ENCODE assay signal across 17 cellular contexts in genomic region chr18:9539283-9539682, GRCh38.
A peak's percentile ranks its signal among the peaks of the same experiment; 100 is the strongest.
DNase-seq lines count a peak whose midpoint lies in the region; ATAC-seq, FAIRE-seq and TF ChIP-seq lines count a peak whose summit lies in the region.
"Had no signal": no experiment of that assay in that cellular context is flagged by ENCODE, and none has a peak within 500 bp of the region (broad histone marks: within the 10 kb centered on the region; RNA-seq: fewer than 3 reads in every experiment).

No MANE protein-coding gene starts in this region.

- no peaks in the 10 kb centered on the region for H3K27me3 ChIP-seq in bronchial epithelial cell (ENCODE audit: control insufficient read depth, insufficient read depth, low read length)
- H3K27me3 ChIP-seq: BE2C had no signal

- no peak for DNase-seq in Calu3
- DNase-seq in NCI-H226, result peak; percentile 52
- DNase-seq in bronchial epithelial cell (ENCODE audit: low read depth), result peak; percentile 87
- DNase-seq in iris pigment epithelial cell (ENCODE audit: low read depth), result peak; percentile 88
- DNase-seq in COR-L47 (lab: John Stamatoyannopoulos, UW), result no peak
- no peak for DNase-seq in activated CD8-positive, alpha-beta T cell treated with anti-CD3 and anti-CD28 coated beads, Interleukin-2, amount 10 ng/mL, durations not matched to agents 7 days and 5 days
- DNase-seq: activated CD4-positive, alpha-beta T cell treated with anti-CD3 and anti-CD28 coated beads, Interleukin-2, amount 50 U/mL, for 48 hours; anterior cingulate cortex; BE2C; left colon; MM.1S; NCI-H2029 treated with DMSO at 0.1 percent for 48 hours; NCI-H82; posterior cingulate gyrus; stimulated activated CD4-positive, alpha-beta T cell treated with anti-CD3 and anti-CD28 coated beads, Interleukin-15, amount 100 ng/mL, for 24 hours had no signal

- BruUV-seq in Calu3 (replicated peaks; lab: Mats Ljungman, UMichigan), result no TSS peak

- no peak for ATAC-seq in HG03135 (IDR thresholded peaks at IDR 0.05; ENCODE audit: unreplicated experiment)
- ATAC-seq in HG02623 (IDR thresholded peaks at IDR 0.05; ENCODE audit: unreplicated experiment), result no peak
- no peak for ATAC-seq in activated CD8-positive, alpha-beta T cell treated with anti-CD3 and anti-CD28 coated beads, Interleukin-2, amount 10 ng/mL, durations not matched to agents 7 days and 5 days
- ATAC-seq: left colon had no signal

- no peak overlapping the region for H3K4me3 ChIP-seq in bronchial epithelial cell (ENCODE audit: low read depth, low read length)

- H3K36me3 Mint-ChIP-seq in Calu3 (ENCODE audit: insufficient read depth, unreplicated experiment), result peaks cover 32% of the 10 kb centered on the region
- peaks cover 8% of the 10 kb centered on the region for H3K36me3 Mint-ChIP-seq in activated CD8-positive, alpha-beta T cell treated with anti-CD3 and anti-CD28 coated beads, Interleukin-2, amount 10 ng/mL, durations not matched to agents 7 days and 5 days (ENCODE audit: low read depth)

- no peak for TF ChIP-seq CTCF in Calu3 (IDR thresholded peaks at IDR 0.05; ENCODE audit: unreplicated experiment)
- TF ChIP-seq CTCF in bronchial epithelial cell (IDR thresholded peaks at IDR 0.05; ENCODE audit: insufficient read depth, low read length, severe bottlenecking), result no peak

- H3K27ac Mint-ChIP-seq in Calu3 (ENCODE audit: unreplicated experiment), result peak overlapping the region; percentile 15
- H3K27ac Mint-ChIP-seq in activated CD8-positive, alpha-beta T cell treated with anti-CD3 and anti-CD28 coated beads, Interleukin-2, amount 10 ng/mL, durations not matched to agents 7 days and 5 days, result no peak overlapping the region

- H3K4me1 Mint-ChIP-seq in Calu3 (ENCODE audit: low read depth, unreplicated experiment), result no peaks in the 10 kb centered on the region
- H3K4me1 Mint-ChIP-seq in activated CD8-positive, alpha-beta T cell treated with anti-CD3 and anti-CD28 coated beads, Interleukin-2, amount 10 ng/mL, durations not matched to agents 7 days and 5 days (ENCODE audit: low read depth), result no peaks in the 10 kb centered on the region

- CTCF ChIA-PET in Calu3 (lab: Charles Lee), result no interaction called here
- CTCF ChIA-PET in activated CD8-positive, alpha-beta T cell treated with anti-CD3 and anti-CD28 coated beads, Interleukin-2, amount 10 ng/mL, durations not matched to agents 7 days and 5 days (lab: Charles Lee), result no interaction called here

- FAIRE-seq in bronchial epithelial cell (lab: Jason Lieb, UNC), result no peak

- intact Hi-C loops in Calu3 (cut with micrococcal nuclease; ENCODE audit: unreplicated experiment), result no loop called here

- H3K27me3 Mint-ChIP-seq in Calu3 (ENCODE audit: unreplicated experiment), result no peaks in the 10 kb centered on the region
- no peaks in the 10 kb centered on the region for H3K27me3 Mint-ChIP-seq in activated CD8-positive, alpha-beta T cell treated with anti-CD3 and anti-CD28 coated beads, Interleukin-2, amount 10 ng/mL, durations not matched to agents 7 days and 5 days (ENCODE audit: low read depth)

- POLR2A ChIA-PET in activated CD8-positive, alpha-beta T cell treated with anti-CD3 and anti-CD28 coated beads, Interleukin-2, amount 10 ng/mL, durations not matched to agents 7 days and 5 days (lab: Charles Lee), result no interaction called here

- H3K36me3 ChIP-seq in bronchial epithelial cell (ENCODE audit: control insufficient read depth, insufficient read depth, low read length), result peaks cover 9% of the 10 kb centered on the region
- H3K36me3 ChIP-seq: BE2C had no signal

- H3K9me3 Mint-ChIP-seq in Calu3 (ENCODE audit: low read depth, unreplicated experiment), result no peaks in the 10 kb centered on the region
- H3K9me3 Mint-ChIP-seq in activated CD8-positive, alpha-beta T cell treated with anti-CD3 and anti-CD28 coated beads, Interleukin-2, amount 10 ng/mL, durations not matched to agents 7 days and 5 days (ENCODE audit: insufficient read depth), result no peaks in the 10 kb centered on the region

- H3K4me3 Mint-ChIP-seq in Calu3 (ENCODE audit: low read depth, unreplicated experiment), result no peak overlapping the region
- no peak overlapping the region for H3K4me3 Mint-ChIP-seq in activated CD8-positive, alpha-beta T cell treated with anti-CD3 and anti-CD28 coated beads, Interleukin-2, amount 10 ng/mL, durations not matched to agents 7 days and 5 days

Comparison
In these comparisons a context has a peak if more than half of its experiments do, and no peak if none do; other contexts are left out.
1. DNase-seq: peak in NCI-H226 (single experiment), bronchial epithelial cell (single experiment) and iris pigment epithelial cell (single experiment); none in Calu3 (single experiment), COR-L47 (single experiment) and activated CD8-positive, alpha-beta T cell treated with anti-CD3 and anti-CD28 coated beads, Interleukin-2, amount 10 ng/mL, durations not matched to agents 7 days and 5 days (single experiment).